8 cellular contexts compared by ENCODE assay signal in the genomic region with DNA sequence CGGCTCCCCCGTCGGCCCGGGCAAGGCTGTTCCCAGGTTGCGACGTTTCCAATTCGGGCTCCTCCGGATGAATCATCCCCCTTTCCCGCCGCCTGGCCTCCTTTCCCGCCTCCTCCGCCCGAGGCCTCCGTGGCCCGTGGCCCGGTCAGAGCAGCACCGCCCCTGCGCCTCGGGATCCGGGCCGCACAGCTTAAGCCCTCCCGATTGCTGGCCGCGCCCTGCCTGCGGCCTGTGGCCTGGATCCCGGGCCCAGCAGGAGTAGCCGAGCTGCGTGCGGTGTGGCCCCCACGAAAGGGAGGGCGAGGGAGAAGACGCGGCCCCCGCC. TPM values are rescaled to one million over a fixed set of nuclear protein-coding genes. Genes with fewer than 3 reads are reported as not detected.
DNase-seq lines count a peak whose midpoint lies in the region; ATAC-seq and TF ChIP-seq lines count a peak whose summit lies in the region.
"Had no signal": no experiment of that assay in that cellular context is flagged by ENCODE, and none has a peak within 500 bp of the region (broad histone marks: within the 10 kb centered on the region; RNA-seq: fewer than 3 reads in every experiment).

No MANE protein-coding gene starts in this region.

- peak overlapping the region; percentile 67 for H3K9ac ChIP-seq in IMR-90 (ENCODE audit: low read depth, low read length)
- H3K9ac ChIP-seq in mammary epithelial cell (ENCODE audit: insufficient read depth, low read length) = no peak overlapping the region

- CTCF ChIA-PET in IMR-90 (lab: Yijun Ruan, JAX) (no interaction called here), mammary epithelial cell (lab: Charles Lee; ENCODE audit: low non-redundant PET) (no interaction called here), HEK293T (lab: Yijun Ruan, JAX) (interaction anchor here (1.5 kb wide), 1 partner anchor 10 kb away, joined by 3 read pairs; no protein-coding TSS in a partner anchor)

- H3K4me3 ChIP-seq in IMR-90 (ENCODE audit: insufficient read depth, low read depth, low read length) (peak overlapping the region; percentile 54), mammary epithelial cell (replicated peaks in 1 of 3; ENCODE audit: insufficient read depth in 1 of 3, low read depth in 2 of 3, low read length in 3 of 3) (peak overlapping the region in 2 of 3 experiments; percentile 25 to 28), testis (peak overlapping the region; percentile 56 to 80)

- H3K4ac ChIP-seq in IMR-90 (ENCODE audit: low read depth, low read length) = peak overlapping the region; percentile 87

- no peak overlapping the region for H3K56ac ChIP-seq in IMR-90 (ENCODE audit: extremely low read depth, insufficient read depth, low read length)

- peak overlapping the region; percentile 74; the same call in 1 of the 2 replicates for H4K91ac ChIP-seq in IMR-90 (ENCODE audit: insufficient read depth, low read depth, low read length)

- H3K79me2 ChIP-seq in mammary epithelial cell (ENCODE audit: insufficient read depth, low read length) = no peaks in the 10 kb centered on the region

- H3K4me2 ChIP-seq in IMR-90 (ENCODE audit: low read depth, low read length) (peak overlapping the region; percentile 69), mammary epithelial cell (ENCODE audit: insufficient read depth, low read depth, low read length) (peak overlapping the region; percentile 84)

- H3K27me3 ChIP-seq in IMR-90 (ENCODE audit: control insufficient read depth, insufficient read depth, low read length) (no peaks in the 10 kb centered on the region), mammary epithelial cell (ENCODE audit: insufficient read depth, low read length) (peaks cover 11% of the 10 kb centered on the region), testis (no peaks in the 10 kb centered on the region)

- H4K8ac ChIP-seq in IMR-90 (ENCODE audit: low read depth in 2 of 2, low read length in 2 of 2) = peak overlapping the region; percentile 63 to 84; a peak in 3 of 4 replicates

- POLR2A ChIA-PET in IMR-90 (lab: Charles Lee; ENCODE audit: unreplicated experiment) (no interaction called here), HEK293T (lab: Yijun Ruan, JAX) (no interaction called here)

- intact Hi-C loops in IMR-90 (cut with micrococcal nuclease) = loop anchor here (2.0 to 5.0 kb wide), 2 partner anchors 58 to 240 kb away; partner anchors contain the start of gene SRSF4
- intact Hi-C loops in mammary epithelial cell (cut with micrococcal nuclease) = no loop called here
- intact Hi-C loops in testis (cut with DNase I; ENCODE audit: low total_unique reads) = loop anchor here (5.0 kb wide), 1 partner anchor 60 kb away; the partner anchor contains the start of gene SRSF4

- H3K23ac ChIP-seq in IMR-90 (ENCODE audit: low read depth, low read length) = peak overlapping the region; percentile 60

- TF ChIP-seq RAD21 in IMR-90 (IDR thresholded peaks at IDR 0.05; ENCODE audit: low read length) = no peak

- H3K18ac ChIP-seq in IMR-90 (ENCODE audit: low read depth, low read length) = peak overlapping the region; percentile 45; the same call in 1 of the 2 replicates

- H4K20me1 ChIP-seq in IMR-90 (ENCODE audit: insufficient read depth, low read length) (no peaks in the 10 kb centered on the region; the same call in 1 of the 2 replicates), mammary epithelial cell (ENCODE audit: insufficient read depth, low read length) (no peaks in the 10 kb centered on the region)

- H2AFZ ChIP-seq in IMR-90 (replicated peaks; ENCODE audit: low read length, poor library complexity) (peak overlapping the region; percentile 88), mammary epithelial cell (ENCODE audit: low read depth, low read length) (peak overlapping the region; percentile 74)

- TF ChIP-seq POLR2A in IMR-90 (IDR thresholded peaks at IDR 0.05; ENCODE audit: low read depth, low read length) (peak; percentile 54; the same call in 1 of the 2 replicates), testis (IDR thresholded peaks at IDR 0.05) (no peak)

- H2BK120ac ChIP-seq in IMR-90 (ENCODE audit: low read depth, low read length) = peak overlapping the region; percentile 52

- H2BK5ac ChIP-seq in IMR-90 (ENCODE audit: low read depth, low read length, poor library complexity, severe bottlenecking) = peak overlapping the region; percentile 61

- H3K9me1 ChIP-seq in IMR-90 (ENCODE audit: insufficient read depth, low read length) = no peaks in the 10 kb centered on the region; the same call in 1 of the 2 replicates

- ATAC-seq in IMR-90 (ENCODE audit: low read depth) (peak; percentile 40), GM19455 (IDR thresholded peaks at IDR 0.05; ENCODE audit: unreplicated experiment) (no peak)

- in situ Hi-C loops in IMR-90 (cut with MboI; ENCODE audit: low sequenced_read_pairs) (no loop called here), mammary epithelial cell (cut with MboI; ENCODE audit: low sequenced_read_pairs in 2 of 2) (no loop called here)

- H3K9me3 ChIP-seq in IMR-90 (ENCODE audit: control insufficient read depth, insufficient read depth, low read length) (no peaks in the 10 kb centered on the region), mammary epithelial cell (replicated peaks; ENCODE audit: insufficient read depth, low read length) (no peaks in the 10 kb centered on the region), testis (no peaks in the 10 kb centered on the region)

- H3K79me1 ChIP-seq in IMR-90 (ENCODE audit: low read depth in 1 of 2, low read length in 2 of 2) = peaks cover 0 to 13% of the 10 kb centered on the region in 2 experiments; a peak in 1 of 4 replicates

- H2BK20ac ChIP-seq in IMR-90 (ENCODE audit: low read depth, low read length) = no peak overlapping the region

- DNase-seq in IMR-90 (peak; percentile 67), mammary epithelial cell (peak; percentile 26), kidney tubule cell (ENCODE audit: low spot score) (peak; percentile 76), testis (peak; percentile 39), HEK293T (ENCODE audit: extremely low spot score) (no peak), GM10266 (ENCODE audit: extremely low spot score) (no peak)

- 7% methylated on average over 24 of the region's 34 CpGs; no CpG with 5 or more reads in 1 of the 2 experiments for WGBS in IMR-90 (ENCODE audit: extremely low coverage in 2 of 2, insufficient read length in 1 of 2), 2 experiments
- 0% methylated on average over 1 of the region's 34 CpGs for WGBS in mammary epithelial cell (ENCODE audit: low coverage, missing lambda C conversion rate)
- WGBS in testis, 2 donors = 0% methylated on average over 3 to 32 of the region's 34 CpGs

- H2AK9ac ChIP-seq in IMR-90 (replicated peaks; ENCODE audit: low read depth, low read length, poor library complexity) = peak overlapping the region; percentile 99

- peak overlapping the region; percentile 72; the same call in 1 of the 2 replicates for H3K14ac ChIP-seq in IMR-90 (replicated peaks; ENCODE audit: low read depth, low read length)

- peaks cover 17% of the 10 kb centered on the region for H3K4me1 ChIP-seq in IMR-90 (ENCODE audit: control insufficient read depth, insufficient read depth, low read length)
- peaks cover 20% of the 10 kb centered on the region for H3K4me1 ChIP-seq in mammary epithelial cell (ENCODE audit: insufficient read depth, low read length)
- H3K4me1 ChIP-seq in testis = peaks cover 18% of the 10 kb centered on the region

- BruUV-seq in IMR-90 (replicated peaks; lab: Mats Ljungman, UMichigan) (no TSS peak), mammary epithelial cell (replicated peaks; lab: Mats Ljungman, UMichigan) (no TSS peak)

- peak overlapping the region; percentile 59; the same call in 1 of the 2 replicates for H2AK5ac ChIP-seq in IMR-90 (ENCODE audit: low read depth, low read length)

- no peak for TF ChIP-seq CTCF in IMR-90 (conservative IDR thresholded peaks at IDR 0.05; ENCODE audit: low read depth, low read length)
- no peak for TF ChIP-seq CTCF in mammary epithelial cell (conservative IDR thresholded peaks at IDR 0.05 in 1 of 2, IDR thresholded peaks at IDR 0.05 in 1 of 2; ENCODE audit: extremely low read depth in 1 of 2, insufficient read depth in 1 of 2, low read depth in 1 of 2, low read length in 2 of 2)
- no peak for TF ChIP-seq CTCF in testis (IDR thresholded peaks at IDR 0.05)
- TF ChIP-seq CTCF in GM10266 (IDR thresholded peaks at IDR 0.05; ENCODE audit: control insufficient read depth, insufficient read depth, low read depth, missing control alignments) = no peak

- dilution Hi-C loops in IMR-90 (cut with HindIII; ENCODE audit: low sequenced_read_pairs, unreplicated experiment) = no loop called here
- dilution Hi-C loops in mammary epithelial cell (cut with HindIII; ENCODE audit: low sequenced_read_pairs) = no loop called here

- H4K5ac ChIP-seq in IMR-90 (ENCODE audit: low read depth, low read length) = peak overlapping the region; percentile 73

- H3K27ac ChIP-seq in IMR-90 (ENCODE audit: insufficient read depth, low read length) (peak overlapping the region; percentile 81), mammary epithelial cell (ENCODE audit: insufficient read depth, low read depth, low read length) (no peak overlapping the region), testis (peak overlapping the region; percentile 96 to 98)

- H3K36me3 ChIP-seq in IMR-90 (ENCODE audit: control insufficient read depth, insufficient read depth, low read length) (no peaks in the 10 kb centered on the region), mammary epithelial cell (ENCODE audit: insufficient read depth, low read length) (no peaks in the 10 kb centered on the region), testis (ENCODE audit: low read depth, missing control alignments) (no peaks in the 10 kb centered on the region)

- no peak overlapping the region for H2BK15ac ChIP-seq in IMR-90 (ENCODE audit: low read depth, low read length)

TF ChIP-seq in HEK293T, 16 proteins besides CTCF, POLR2A, EP300 and RAD21 (continues in another document):
- TF ChIP-seq SP1 (IDR thresholded peaks at IDR 0.05) (no peak), FOXK2 (IDR thresholded peaks at IDR 0.05) (no peak), FOXA1 (IDR thresholded peaks at IDR 0.05) (no peak), CTBP1 (IDR thresholded peaks at IDR 0.05; ENCODE audit: borderline replicate concordance) (no peak), L3MBTL2 (conservative IDR thresholded peaks at IDR 0.05) (no peak)

RNA-seq across cellular contexts. Expression of gene TMEM200B, which starts 1.1 kb away (rescaled TPM):
- 4.2 and 4.8 TPM in 2 replicates for total RNA-seq in IMR-90 (2012; rRNA removed)
- polyA plus RNA-seq in IMR-90 (2012; rRNA removed) = 4.6 and 6.2 TPM in 2 replicates
- 3.8 and 6.7 TPM in 2 replicates for polyA plus RNA-seq in IMR-90 (2012; cell fraction: cytosol; rRNA removed)
- polyA plus RNA-seq in IMR-90 (2012; cell fraction: nucleus; rRNA removed; ENCODE audit: low replicate concordance) = 7.2 and 8.6 TPM in 2 replicates
- under 1 TPM in 1 of 2 donors, not detected in 1; 0.33 TPM for total RNA-seq in mammary epithelial cell
- polyA plus RNA-seq in mammary epithelial cell = 0.25 TPM
- not detected for polyA minus RNA-seq in mammary epithelial cell
- 10 to 100 TPM; 40.3 to 41.3 TPM for total RNA-seq in testis
- 35.6 TPM for polyA plus RNA-seq in testis (ENCODE audit: insufficient read depth, low read depth, low replicate concordance)
- total RNA-seq: SK-MEL-5 had no signal

RNA-seq across cellular contexts. Expression of gene SRSF4, which starts 59.1 kb away (rescaled TPM):
- total RNA-seq in IMR-90 (2012; rRNA removed) (20.8 and 38.6 TPM in 2 replicates), mammary epithelial cell (10 to 100 TPM; 22.5 to 93.1 TPM), testis (10 to 100 TPM; 77.1 to 81.7 TPM)
- polyA plus RNA-seq in IMR-90 (2012; rRNA removed) (37.8 and 48.5 TPM in 2 replicates), mammary epithelial cell (42.9 TPM), testis (ENCODE audit: insufficient read depth, low read depth, low replicate concordance) (63.2 TPM)
- polyA plus RNA-seq in IMR-90 (2012; cell fraction: cytosol; rRNA removed) = 20.4 and 21.2 TPM in 2 replicates
- 75.0 and 295 TPM in 2 replicates for polyA plus RNA-seq in IMR-90 (2012; cell fraction: nucleus; rRNA removed; ENCODE audit: low replicate concordance)
- 22.4 TPM for polyA minus RNA-seq in mammary epithelial cell

Comparison
In these comparisons a context has a peak if more than half of its experiments do, and no peak if none do; other contexts are left out.
1. DNase-seq: peak in IMR-90 (single experiment), mammary epithelial cell (single experiment), kidney tubule cell (single experiment) and testis (single experiment); none in HEK293T (single experiment) and GM10266 (single experiment).
2. Peak in every context shown above with its lines, with median percentiles within 50 percentile points of each other: H3K4me3 ChIP-seq.